In the genomic region with DNA sequence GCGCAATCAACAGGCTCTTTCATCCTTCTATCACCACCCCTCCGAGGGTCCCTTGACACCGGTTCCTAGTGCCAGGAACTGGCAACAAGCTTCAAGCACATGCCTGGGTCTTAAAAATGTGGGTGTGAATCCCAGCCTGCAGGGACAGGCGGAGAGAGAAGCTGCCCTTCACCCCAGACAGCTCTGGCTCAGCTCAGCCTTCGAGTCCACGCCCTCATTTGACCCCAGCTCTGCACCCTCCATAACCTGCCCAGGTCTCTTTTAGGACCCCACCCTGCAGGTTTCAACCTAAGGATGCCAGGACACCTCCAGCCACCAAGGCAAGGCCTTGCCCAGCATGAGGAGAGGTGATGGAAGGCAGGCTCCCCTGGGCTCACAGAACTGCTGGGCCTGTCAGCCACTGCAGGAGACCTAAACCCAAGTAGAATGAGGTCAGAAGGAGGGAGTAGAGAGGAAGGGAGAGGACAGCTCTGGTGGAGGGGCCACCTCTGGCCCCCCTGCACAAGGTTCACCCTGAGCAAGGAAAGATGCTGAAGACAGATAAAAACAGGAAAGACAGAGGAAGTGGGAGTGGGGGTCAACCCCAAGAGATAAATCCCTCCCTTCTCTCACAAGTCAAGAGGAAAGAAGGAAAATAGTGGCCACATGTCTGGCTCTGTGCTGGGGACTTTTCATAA, we compare ENCODE assay signal across 9 cellular contexts. TPM values are rescaled to one million over a fixed set of nuclear protein-coding genes. Genes with fewer than 3 reads are reported as not detected.
DNase-seq lines count a peak whose midpoint lies in the region; ATAC-seq and TF ChIP-seq lines count a peak whose summit lies in the region.
"Had no signal": no experiment of that assay in that cellular context is flagged by ENCODE, and none has a peak within 500 bp of the region (broad histone marks: within the 10 kb centered on the region; RNA-seq: fewer than 3 reads in every experiment).

No MANE protein-coding gene starts in this region.

- H3K4me2 ChIP-seq in GM23338 (peak overlapping the region; percentile 74), Karpas-422 (ENCODE audit: low read depth, low read length, poor library complexity, severe bottlenecking) (no peak overlapping the region)

- CTCF ChIA-PET in GM10248 (lab: Yijun Ruan, JAX): interaction anchor here (2.2 to 2.3 kb wide), 2 partner anchors 14 to 16 kb away, joined by 6 read pairs; no protein-coding TSS in a partner anchor

- no peaks in the 10 kb centered on the region for H3K9me3 Mint-ChIP-seq in GM23338

- H2AFZ ChIP-seq in GM23338: no peak overlapping the region; the same call in 1 of the 2 replicates
- no peak overlapping the region for H2AFZ ChIP-seq in Karpas-422 (ENCODE audit: low read length)

- DNase-seq in GM23338 (ENCODE audit: low spot score) (no peak), UCSD-AML1 (lab: John Stamatoyannopoulos, UW; ENCODE audit: unreplicated experiment) (peak; percentile 54), left ventricle myocardium inferior (peak; percentile 14), sigmoid colon (no peak), head of caudate nucleus (no peak), GM10248 (ENCODE audit: extremely low spot score) (no peak), Karpas-422 (no peak)
- no peak for DNase-seq in stimulated activated CD4-positive, alpha-beta T cell treated with anti-CD3 and anti-CD28 coated beads, Interleukin-12 subunit alpha, Interleukin-12 subunit beta, amount 100 ng/mL, for 4 hours
- DNase-seq: NCI-H510A treated with DMSO at 0.1 percent for 48 hours had no signal

- WGBS in sigmoid colon, 2 donors: 75 to 77% methylated on average over 6 of the region's 6 CpGs

- H3K9me2 ChIP-seq in GM23338 (ENCODE audit: insufficient read depth): no peaks in the 10 kb centered on the region
- H3K9me2 ChIP-seq in Karpas-422 (replicated peaks; ENCODE audit: insufficient read depth, low read length): no peaks in the 10 kb centered on the region

- no peaks in the 10 kb centered on the region for H3F3A ChIP-seq in GM23338 (replicated peaks; ENCODE audit: low read depth)

- no peak for TF ChIP-seq POLR2A in sigmoid colon (IDR thresholded peaks at IDR 0.05)

- H3K4me3 ChIP-seq in GM23338 (peak overlapping the region; percentile 46; the same call in 1 of the 2 replicates), left ventricle myocardium inferior (no peak overlapping the region), sigmoid colon (no peak overlapping the region), Karpas-422 (ENCODE audit: low read length) (no peak overlapping the region)

- no peak for ATAC-seq in GM23338

- H3K79me2 ChIP-seq in GM23338 (replicated peaks; ENCODE audit: insufficient read depth): no peaks in the 10 kb centered on the region
- H3K79me2 ChIP-seq in Karpas-422 (ENCODE audit: low read length): no peaks in the 10 kb centered on the region

- H3K27me3 ChIP-seq in GM23338 (ENCODE audit: insufficient read depth) (peaks cover 13% of the 10 kb centered on the region; the same call in 1 of the 2 replicates), left ventricle myocardium inferior (ENCODE audit: low read depth) (peaks cover 18% of the 10 kb centered on the region), sigmoid colon (no peaks in the 10 kb centered on the region), Karpas-422 (ENCODE audit: low read length) (no peaks in the 10 kb centered on the region)

- peaks cover 15% of the 10 kb centered on the region for H3K27me3 Mint-ChIP-seq in GM23338 (ENCODE audit: insufficient read depth, low read depth, poor library complexity)

- TF ChIP-seq CTCF in GM23338 (conservative IDR thresholded peaks at IDR 0.05; ENCODE audit: low read depth in 2 of 2) (no peak), left ventricle myocardium inferior (IDR thresholded peaks at IDR 0.05; ENCODE audit: borderline replicate concordance) (no peak), sigmoid colon (IDR thresholded peaks at IDR 0.05) (no peak), GM10248 (IDR thresholded peaks at IDR 0.05; ENCODE audit: control extremely low read depth, extremely low read depth, low read depth, missing control alignments) (no peak)

- TF ChIP-seq EP300 in sigmoid colon (IDR thresholded peaks at IDR 0.05): no peak

- no peaks in the 10 kb centered on the region for H3K9me3 ChIP-seq in left ventricle myocardium inferior (replicated peaks)
- no peaks in the 10 kb centered on the region for H3K9me3 ChIP-seq in sigmoid colon
- no peaks in the 10 kb centered on the region for H3K9me3 ChIP-seq in Karpas-422 (ENCODE audit: low read length)

- POLR2A ChIA-PET in GM10248 (lab: Yijun Ruan, JAX): no interaction called here

- intact Hi-C loops in left ventricle myocardium inferior (cut with micrococcal nuclease): no loop called here
- intact Hi-C loops in sigmoid colon (cut with DNase I): no loop called here
- intact Hi-C loops in head of caudate nucleus (cut with DNase I): no loop called here

- peaks cover 59% of the 10 kb centered on the region for H3K4me1 Mint-ChIP-seq in GM23338

- H3K36me3 ChIP-seq in GM23338 (ENCODE audit: insufficient read depth): no peaks in the 10 kb centered on the region
- H3K36me3 ChIP-seq in left ventricle myocardium inferior: no peaks in the 10 kb centered on the region
- no peaks in the 10 kb centered on the region for H3K36me3 ChIP-seq in sigmoid colon
- no peaks in the 10 kb centered on the region for H3K36me3 ChIP-seq in Karpas-422 (ENCODE audit: insufficient read depth, low read length)

- peak overlapping the region; percentile 42 for H3K4me3 Mint-ChIP-seq in GM23338

- H3K9ac ChIP-seq in Karpas-422 (ENCODE audit: low read length): no peak overlapping the region

- peaks cover 6% of the 10 kb centered on the region for H3K36me3 Mint-ChIP-seq in GM23338 (ENCODE audit: low read depth)

- no peaks in the 10 kb centered on the region for H4K20me1 ChIP-seq in GM23338 (replicated peaks; ENCODE audit: insufficient read depth)
- 0 out of 2 replicates have a peak, but pooled peaks cover 3% of the 10 kb centered on the region for H4K20me1 ChIP-seq in Karpas-422 (ENCODE audit: insufficient read depth, low read depth, low read length)

- H3K27ac ChIP-seq in GM23338 (ENCODE audit: low read depth): no peak overlapping the region
- H3K27ac ChIP-seq in left ventricle myocardium inferior (replicated peaks): peak overlapping the region; percentile 87
- peak overlapping the region; percentile 93 to 97 (median 96) for H3K27ac ChIP-seq in sigmoid colon
- no peak overlapping the region for H3K27ac ChIP-seq in Karpas-422 (ENCODE audit: low read length)

- H3K4me1 ChIP-seq in GM23338 (ENCODE audit: insufficient read depth) (peaks cover 56% of the 10 kb centered on the region), left ventricle myocardium inferior (peaks cover 90% of the 10 kb centered on the region), sigmoid colon (peaks cover 0 to 71% (median 66%) of the 10 kb centered on the region in 4 donors), Karpas-422 (ENCODE audit: low read length) (no peaks in the 10 kb centered on the region)

- peak overlapping the region; percentile 49; the same call in 1 of the 2 replicates for H3K27ac Mint-ChIP-seq in GM23338

TF ChIP-seq in GM23338, 12 proteins besides CTCF, POLR2A, EP300 and RAD21 (continues in another document):
- TF ChIP-seq EZH2phosphoT487 (IDR thresholded peaks at IDR 0.05; ENCODE audit: unreplicated experiment) (no peak), STAT1 (IDR thresholded peaks at IDR 0.05; ENCODE audit: unreplicated experiment) (no peak), ETS1 (IDR thresholded peaks at IDR 0.05) (no peak)

RNA-seq across cellular contexts. Expression of gene LOXL1, which starts 2.6 kb away (rescaled TPM):
- total RNA-seq in GM23338 (2014; rRNA removed; shearing (Covaris generic)): 6.8 and 10.8 TPM in 2 replicates
- polyA plus RNA-seq in GM23338 (2016; fragmentation: Nextera tagmentation; extraction: Ambion mirVana): 6.9 and 10.3 TPM in 2 replicates
- total RNA-seq in left ventricle myocardium inferior: 31.9 TPM
- total RNA-seq in sigmoid colon: 10 to 100 TPM in 3 of 4 donors, 1 to 10 TPM in 1; 7.6 to 27.7 (median 14.6) TPM
- 1 to 10 TPM in 2 of 3 donors, not detected in 1; 3.0 to 7.4 TPM for polyA plus RNA-seq in sigmoid colon
- not detected in 2 replicates for total RNA-seq in Karpas-422 (2014; rRNA removed; shearing (Covaris generic); ENCODE audit: low replicate concordance)

RNA-seq across cellular contexts. Expression of gene TBC1D21, which starts 50.3 kb away (rescaled TPM):
- not detected in 2 replicates for total RNA-seq in GM23338 (2014; rRNA removed; shearing (Covaris generic))
- not detected in 2 replicates for polyA plus RNA-seq in GM23338 (2016; fragmentation: Nextera tagmentation; extraction: Ambion mirVana)
- not detected for total RNA-seq in left ventricle myocardium inferior
- not detected for total RNA-seq in sigmoid colon
- polyA plus RNA-seq in sigmoid colon: not detected
- total RNA-seq in Karpas-422 (2014; rRNA removed; shearing (Covaris generic); ENCODE audit: low replicate concordance): not detected in 2 replicates

Comparison
In these comparisons a context has a peak if more than half of its experiments do, and no peak if none do; other contexts are left out.
1. DNase-seq: peak in UCSD-AML1 (single experiment) and left ventricle myocardium inferior (single experiment); none in GM23338 (single experiment), sigmoid colon (single experiment), head of caudate nucleus (0 of 42), GM10248 (single experiment), Karpas-422 (single experiment) and stimulated activated CD4-positive, alpha-beta T cell treated with anti-CD3 and anti-CD28 coated beads, Interleukin-12 subunit alpha, Interleukin-12 subunit beta, amount 100 ng/mL, for 4 hours (single experiment).
2. H3K27ac ChIP-seq: peak in left ventricle myocardium inferior (single experiment) and sigmoid colon (4 of 4); none in GM23338 (single experiment) and Karpas-422 (single experiment).